In genomic region chr22:44111562-44112155, GRCh38 we compare ENCODE assay signal across 19 cellular contexts.
"Had no signal": no experiment of that assay in that cellular context is flagged by ENCODE, and none has a peak within 500 bp of the region (broad histone marks: within the 10 kb centered on the region; RNA-seq: fewer than 3 reads in every experiment).

No MANE protein-coding gene starts in this region.

- H3K9me3 Mint-ChIP-seq: activated naive CD4-positive, alpha-beta T cell treated with anti-CD3 and anti-CD28 coated beads, Interleukin-2, amount 50 U/mL, for 72 hours; memory B cell; natural killer cell treated with Interleukin-12 subunit alpha and Interleukin-12 subunit beta and Interleukin-15 and Interleukin-18, amount 100 ng/mL, for 72 hours had no signal

- H3K4me3 Mint-ChIP-seq: memory B cell; natural killer cell treated with Interleukin-12 subunit alpha and Interleukin-12 subunit beta and Interleukin-15 and Interleukin-18, amount 100 ng/mL, for 72 hours had no signal

- H3K27ac ChIP-seq: brain microvascular endothelial cell, esophagus muscularis mucosa had no signal

- H3K27me3 ChIP-seq: brain microvascular endothelial cell, esophagus muscularis mucosa had no signal

- H3K36me3 Mint-ChIP-seq: activated naive CD4-positive, alpha-beta T cell treated with anti-CD3 and anti-CD28 coated beads, Interleukin-2, amount 50 U/mL, for 72 hours; natural killer cell treated with Interleukin-12 subunit alpha and Interleukin-12 subunit beta and Interleukin-15 and Interleukin-18, amount 100 ng/mL, for 72 hours had no signal

- DNase-seq: activated CD4-positive, alpha-beta T cell treated with anti-CD3 and anti-CD28 coated beads, Interleukin-2, amount 50 U/mL, for 48 hours; activated effector memory CD4-positive, alpha-beta T cell treated with Interleukin-2 at 50 U/mL for 16 hours; activated T-cell treated with anti-CD3 and anti-CD28 coated beads, Interleukin-2, amount 50 U/mL, for 48 hours; brain microvascular endothelial cell; central memory CD4-positive, alpha-beta T cell; effector memory CD4-positive, alpha-beta T cell; hypothalamus; left cardiac atrium; retina; stimulated activated CD4-positive, alpha-beta T cell treated with anti-CD3 and anti-CD28 coated beads, Interleukin-4, amount 100 ng/mL, for 24 hours; stimulated activated naive CD8-positive, alpha-beta T cell treated with anti-CD3 and anti-CD28 coated beads, Interleukin-15, Interleukin-2, amounts not matched to agents 100 U/mL and 50 U/mL, for 24 hours; T-helper 9 cell had no signal

- FAIRE-seq: colon, frontal cortex, islet of Langerhans had no signal

- H3K36me3 ChIP-seq: brain microvascular endothelial cell, esophagus muscularis mucosa had no signal

- H3K4me3 ChIP-seq: esophagus muscularis mucosa had no signal

- H3K27me3 Mint-ChIP-seq: memory B cell; natural killer cell treated with Interleukin-12 subunit alpha and Interleukin-12 subunit beta and Interleukin-15 and Interleukin-18, amount 100 ng/mL, for 72 hours had no signal

- H3K27ac Mint-ChIP-seq: memory B cell; natural killer cell treated with Interleukin-12 subunit alpha and Interleukin-12 subunit beta and Interleukin-15 and Interleukin-18, amount 100 ng/mL, for 72 hours had no signal

- H3K9me3 ChIP-seq: esophagus muscularis mucosa had no signal

- ATAC-seq: activated naive CD4-positive, alpha-beta T cell treated with anti-CD3 and anti-CD28 coated beads, Interleukin-2, amount 50 U/mL, for 72 hours; stimulated activated naive CD8-positive, alpha-beta T cell treated with anti-CD3 and anti-CD28 coated beads, Interleukin-15, Interleukin-2, amounts not matched to agents 100 U/mL and 50 U/mL, for 24 hours had no signal
